1 cellular context compared by ENCODE assay signal in the genomic region with DNA sequence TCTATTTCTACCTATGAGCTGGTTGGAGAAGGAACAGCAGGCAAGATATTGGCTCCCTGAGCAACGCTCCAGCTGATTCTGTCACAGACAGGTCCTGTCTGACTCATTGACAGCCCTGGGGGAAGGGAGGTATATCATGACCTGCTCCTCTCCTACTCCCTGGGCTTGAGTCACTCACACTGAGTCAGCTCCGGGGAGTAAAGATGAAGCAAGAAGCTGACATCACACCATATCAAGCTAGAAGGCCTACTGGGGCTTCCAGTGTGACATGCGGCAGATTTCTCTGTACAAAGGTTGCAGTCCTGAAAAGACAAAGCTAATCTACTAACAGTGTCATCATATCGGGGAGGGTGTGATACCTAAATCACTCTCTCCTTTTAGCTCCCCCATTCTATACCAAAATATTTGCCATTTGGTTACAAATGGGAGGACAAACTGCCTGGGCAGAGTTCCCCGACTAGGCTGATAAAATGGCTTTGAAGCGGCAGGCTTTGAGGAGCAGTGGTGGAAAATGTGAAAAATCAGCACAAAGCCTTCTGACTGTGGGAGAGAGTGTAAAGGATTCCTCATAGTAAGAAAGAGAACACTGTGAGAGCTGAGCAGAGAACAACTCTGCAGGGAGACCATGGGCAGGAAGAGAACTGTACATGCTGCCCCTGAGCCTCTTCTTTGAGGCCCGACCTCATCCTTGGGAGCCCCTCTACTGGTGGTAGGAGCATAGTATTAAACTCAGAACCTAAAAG.
A peak's percentile ranks its signal among the peaks of the same experiment; 100 is the strongest.
TF ChIP-seq lines count a peak whose summit lies in the region.

No MANE protein-coding gene starts in this region.

TF ChIP-seq in HEK293, 187 proteins besides CTCF, POLR2A, EP300 and RAD21 (continued from another document and continues in another):
- TF ChIP-seq, protein P1, sequence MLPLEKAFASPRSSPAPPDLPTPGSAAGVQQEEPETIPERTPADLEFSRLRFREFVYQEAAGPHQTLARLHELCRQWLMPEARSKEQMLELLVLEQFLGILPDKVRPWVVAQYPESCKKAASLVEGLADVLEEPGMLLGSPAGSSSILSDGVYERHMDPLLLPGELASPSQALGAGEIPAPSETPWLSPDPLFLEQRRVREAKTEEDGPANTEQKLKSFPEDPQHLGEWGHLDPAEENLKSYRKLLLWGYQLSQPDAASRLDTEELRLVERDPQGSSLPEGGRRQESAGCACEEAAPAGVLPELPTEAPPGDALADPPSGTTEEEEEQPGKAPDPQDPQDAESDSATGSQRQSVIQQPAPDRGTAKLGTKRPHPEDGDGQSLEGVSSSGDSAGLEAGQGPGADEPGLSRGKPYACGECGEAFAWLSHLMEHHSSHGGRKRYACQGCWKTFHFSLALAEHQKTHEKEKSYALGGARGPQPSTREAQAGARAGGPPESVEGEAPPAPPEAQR (tag by site-specific recombination; IDR thresholded peaks at IDR 0.05): no peak
- no peak for TF ChIP-seq ZNF555 (tag by site-specific recombination; conservative IDR thresholded peaks at IDR 0.05)
- TF ChIP-seq ZNF571 (tag by site-specific recombination; IDR thresholded peaks at IDR 0.05): no peak
- peak; percentile 97 for TF ChIP-seq KLF17 (tag by site-specific recombination; IDR thresholded peaks at IDR 0.05)
- TF ChIP-seq SCRT2 (tag by site-specific recombination; IDR thresholded peaks at IDR 0.05): peak; percentile 62; the same call in 1 of the 2 replicates
- TF ChIP-seq ZNF549 (tag by site-specific recombination; IDR thresholded peaks at IDR 0.05): no peak
- TF ChIP-seq, protein P2, sequence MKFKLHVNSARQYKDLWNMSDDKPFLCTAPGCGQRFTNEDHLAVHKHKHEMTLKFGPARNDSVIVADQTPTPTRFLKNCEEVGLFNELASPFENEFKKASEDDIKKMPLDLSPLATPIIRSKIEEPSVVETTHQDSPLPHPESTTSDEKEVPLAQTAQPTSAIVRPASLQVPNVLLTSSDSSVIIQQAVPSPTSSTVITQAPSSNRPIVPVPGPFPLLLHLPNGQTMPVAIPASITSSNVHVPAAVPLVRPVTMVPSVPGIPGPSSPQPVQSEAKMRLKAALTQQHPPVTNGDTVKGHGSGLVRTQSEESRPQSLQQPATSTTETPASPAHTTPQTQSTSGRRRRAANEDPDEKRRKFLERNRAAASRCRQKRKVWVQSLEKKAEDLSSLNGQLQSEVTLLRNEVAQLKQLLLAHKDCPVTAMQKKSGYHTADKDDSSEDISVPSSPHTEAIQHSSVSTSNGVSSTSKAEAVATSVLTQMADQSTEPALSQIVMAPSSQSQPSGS (tag by site-specific recombination; IDR thresholded peaks at IDR 0.05; ENCODE audit: low read depth): peak; percentile 79
- peak; percentile 79; the same call in 1 of the 2 replicates for TF ChIP-seq IKZF3 (tag by site-specific recombination; IDR thresholded peaks at IDR 0.05)
- TF ChIP-seq ZNF24 (tag by site-specific recombination; IDR thresholded peaks at IDR 0.05): peak; percentile 95
- TF ChIP-seq ZNF558 (tag by site-specific recombination; IDR thresholded peaks at IDR 0.05): peak; percentile 86; the same call in 1 of the 2 replicates
- peak; percentile 93 for TF ChIP-seq ZIC2 (tag by site-specific recombination; IDR thresholded peaks at IDR 0.05)
- TF ChIP-seq ZFP69B (tag by site-specific recombination; IDR thresholded peaks at IDR 0.05): peak; percentile 76
- 0 out of 2 replicates have a peak, but pooled peaks have one; percentile 20 for TF ChIP-seq ZNF530 (tag by site-specific recombination; IDR thresholded peaks at IDR 0.05; ENCODE audit: low read depth)
- TF ChIP-seq ZNF335 (tag by site-specific recombination; conservative IDR thresholded peaks at IDR 0.05): peak; percentile 67
- TF ChIP-seq ZNF394 (tag by site-specific recombination; IDR thresholded peaks at IDR 0.05; ENCODE audit: borderline replicate concordance): peak; percentile 90
- peak; percentile 93 for TF ChIP-seq KLF8 (tag by site-specific recombination; IDR thresholded peaks at IDR 0.05)
- peak; percentile 88 for TF ChIP-seq ZNF692 (tag by site-specific recombination; IDR thresholded peaks at IDR 0.05)
- TF ChIP-seq ZNF600 (tag by site-specific recombination; IDR thresholded peaks at IDR 0.05): peak; percentile 86
- no peak for TF ChIP-seq ZNF747 (tag by site-specific recombination; IDR thresholded peaks at IDR 0.05)
- peak; percentile 92 for TF ChIP-seq TSHZ1 (tag by site-specific recombination; IDR thresholded peaks at IDR 0.05; ENCODE audit: borderline replicate concordance)
- TF ChIP-seq ZNF146 (tag by site-specific recombination; IDR thresholded peaks at IDR 0.05): no peak
- TF ChIP-seq, protein P3, sequence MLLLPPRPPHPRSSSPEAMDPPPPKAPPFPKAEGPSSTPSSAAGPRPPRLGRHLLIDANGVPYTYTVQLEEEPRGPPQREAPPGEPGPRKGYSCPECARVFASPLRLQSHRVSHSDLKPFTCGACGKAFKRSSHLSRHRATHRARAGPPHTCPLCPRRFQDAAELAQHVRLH (tag by site-specific recombination; IDR thresholded peaks at IDR 0.05): no peak
- 0 out of 2 replicates have a peak, but pooled peaks have one; percentile 26 for TF ChIP-seq KLF16 (tag by site-specific recombination; IDR thresholded peaks at IDR 0.05)
- TF ChIP-seq, protein P4, sequence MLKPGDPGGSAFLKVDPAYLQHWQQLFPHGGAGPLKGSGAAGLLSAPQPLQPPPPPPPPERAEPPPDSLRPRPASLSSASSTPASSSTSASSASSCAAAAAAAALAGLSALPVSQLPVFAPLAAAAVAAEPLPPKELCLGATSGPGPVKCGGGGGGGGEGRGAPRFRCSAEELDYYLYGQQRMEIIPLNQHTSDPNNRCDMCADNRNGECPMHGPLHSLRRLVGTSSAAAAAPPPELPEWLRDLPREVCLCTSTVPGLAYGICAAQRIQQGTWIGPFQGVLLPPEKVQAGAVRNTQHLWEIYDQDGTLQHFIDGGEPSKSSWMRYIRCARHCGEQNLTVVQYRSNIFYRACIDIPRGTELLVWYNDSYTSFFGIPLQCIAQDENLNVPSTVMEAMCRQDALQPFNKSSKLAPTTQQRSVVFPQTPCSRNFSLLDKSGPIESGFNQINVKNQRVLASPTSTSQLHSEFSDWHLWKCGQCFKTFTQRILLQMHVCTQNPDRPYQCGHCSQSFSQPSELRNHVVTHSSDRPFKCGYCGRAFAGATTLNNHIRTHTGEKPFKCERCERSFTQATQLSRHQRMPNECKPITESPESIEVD (tag by site-specific recombination; IDR thresholded peaks at IDR 0.05): no peak
- peak; percentile 92 for TF ChIP-seq ZBTB17 (tag by site-specific recombination; IDR thresholded peaks at IDR 0.05)
- TF ChIP-seq SP2 (tag by site-specific recombination; IDR thresholded peaks at IDR 0.05): 0 out of 2 replicates have a peak, but pooled peaks have one; percentile 14
- peak; percentile 96 for TF ChIP-seq ZNF660 (tag by site-specific recombination; IDR thresholded peaks at IDR 0.05)
- peak; percentile 94 for TF ChIP-seq SP7 (tag by site-specific recombination; IDR thresholded peaks at IDR 0.05)
- 0 out of 2 replicates have a peak, but pooled peaks have one; percentile 37 for TF ChIP-seq ZNF391 (tag by site-specific recombination; IDR thresholded peaks at IDR 0.05; ENCODE audit: borderline replicate concordance, low read depth)
- TF ChIP-seq EGR2 (tag by site-specific recombination; IDR thresholded peaks at IDR 0.05; ENCODE audit: low read depth): no peak
- TF ChIP-seq ZXDB (tag by site-specific recombination; IDR thresholded peaks at IDR 0.05): peak; percentile 66
- TF ChIP-seq BCL11A (tag by site-specific recombination; IDR thresholded peaks at IDR 0.05; ENCODE audit: low read depth): peak; percentile 52; the same call in 1 of the 2 replicates
- no peak for TF ChIP-seq ZNF169 (tag by site-specific recombination; IDR thresholded peaks at IDR 0.05)
- no peak for TF ChIP-seq TCF7L2 (IDR thresholded peaks at IDR 0.05; ENCODE audit: borderline replicate concordance, low read depth, low read length)
- 0 out of 2 replicates have a peak, but pooled peaks have one; percentile 46 for TF ChIP-seq ZNF76 (tag by site-specific recombination; IDR thresholded peaks at IDR 0.05; ENCODE audit: borderline replicate concordance, low read depth)
- TF ChIP-seq PRDM4 (tag by site-specific recombination; IDR thresholded peaks at IDR 0.05): no peak
- TF ChIP-seq KLF10 (tag by site-specific recombination; IDR thresholded peaks at IDR 0.05): peak; percentile 51; the same call in 1 of the 2 replicates
- peak; percentile 83 for TF ChIP-seq ZNF184 (tag by site-specific recombination; IDR thresholded peaks at IDR 0.05)
- TF ChIP-seq ZNF10 (tag by site-specific recombination; IDR thresholded peaks at IDR 0.05): peak; percentile 39; the same call in 1 of the 2 replicates
- no peak for TF ChIP-seq ZNF23 (tag by site-specific recombination; IDR thresholded peaks at IDR 0.05; ENCODE audit: borderline replicate concordance)
- TF ChIP-seq ZNF664 (tag by site-specific recombination; IDR thresholded peaks at IDR 0.05): no peak
- 0 out of 2 replicates have a peak, but pooled peaks have one; percentile 26 for TF ChIP-seq HIC1 (tag by site-specific recombination; IDR thresholded peaks at IDR 0.05)
- TF ChIP-seq ZBTB21 (tag by site-specific recombination; IDR thresholded peaks at IDR 0.05): peak; percentile 96
